Comparison of ENCODE assay signal across 1 cellular context in genomic region chr11:129814244-129814992, GRCh38.
TF ChIP-seq lines count a peak whose summit lies in the region.

No MANE protein-coding gene starts in this region.

TF ChIP-seq in K562, 482 proteins besides CTCF, POLR2A, EP300 and RAD21 (continued from another document and continues in another):
- TF ChIP-seq ZNF318 (IDR thresholded peaks at IDR 0.05; ENCODE audit: borderline replicate concordance in 1 of 2, low read depth in 1 of 2) (no peak), DMBX1 (CRISPR knock-in tag; IDR thresholded peaks at IDR 0.05; ENCODE audit: borderline replicate concordance) (no peak), CREM (IDR thresholded peaks at IDR 0.05; ENCODE audit: low read depth) (no peak), MXI1 (IDR thresholded peaks at IDR 0.05; ENCODE audit: low read depth, low read length) (no peak), POLR2G (IDR thresholded peaks at IDR 0.05; ENCODE audit: low read depth, low read length) (peak; percentile 65), MYNN (IDR thresholded peaks at IDR 0.05) (no peak), MYNN (CRISPR knock-in tag; IDR thresholded peaks at IDR 0.05) (no peak), ZBTB11 (CRISPR knock-in tag; IDR thresholded peaks at IDR 0.05) (no peak), SMAD1 (IDR thresholded peaks at IDR 0.05; ENCODE audit: low read depth, low read length, partially characterized antibody) (no peak), SMARCE1 (IDR thresholded peaks at IDR 0.05) (no peak), ZBTB49 (CRISPR knock-in tag; IDR thresholded peaks at IDR 0.05; ENCODE audit: borderline replicate concordance) (no peak), NFYB (IDR thresholded peaks at IDR 0.05; ENCODE audit: extremely low read depth, insufficient read length) (peak; percentile 95), ASH1L (IDR thresholded peaks at IDR 0.05; ENCODE audit: borderline replicate concordance, low read depth, partially characterized antibody) (peak; percentile 83), CCNT2 (IDR thresholded peaks at IDR 0.05; ENCODE audit: borderline replicate concordance, extremely low read depth, insufficient read length, low read depth, low read length) (no peak), ZNF12 (CRISPR knock-in tag; IDR thresholded peaks at IDR 0.05) (no peak), SRSF7 (optimal IDR thresholded peaks at IDR 0.05; ENCODE audit: low read depth, low read length) (no peak), SMAD3 (CRISPR knock-in tag; conservative IDR thresholded peaks at IDR 0.05) (no peak), ZNF609 (CRISPR knock-in tag; IDR thresholded peaks at IDR 0.05; ENCODE audit: borderline replicate concordance) (no peak), MEIS2 (IDR thresholded peaks at IDR 0.05; ENCODE audit: partially characterized antibody) (peak; percentile 79), SMARCB1 (IDR thresholded peaks at IDR 0.05; ENCODE audit: insufficient read length, low read depth) (no peak), PBX2 (CRISPR knock-in tag; IDR thresholded peaks at IDR 0.05; ENCODE audit: low read depth) (no peak), PBX2 (tag; conservative IDR thresholded peaks at IDR 0.05; ENCODE audit: low read depth) (0 out of 2 replicates have a peak, but pooled peaks have one; percentile 34), C11orf30 (IDR thresholded peaks at IDR 0.05; ENCODE audit: low read depth) (peak; percentile 64), SMAD4 (CRISPR knock-in tag; conservative IDR thresholded peaks at IDR 0.05) (no peak), MTA3 (IDR thresholded peaks at IDR 0.05; ENCODE audit: borderline replicate concordance) (peak; percentile 76), ZBTB8A (IDR thresholded peaks at IDR 0.05; ENCODE audit: partially characterized antibody) (no peak), EWSR1 (IDR thresholded peaks at IDR 0.05; ENCODE audit: borderline replicate concordance, low read depth, partially characterized antibody) (no peak), ZNF75A (CRISPR knock-in tag; IDR thresholded peaks at IDR 0.05) (no peak), TBP (optimal IDR thresholded peaks at IDR 0.05; ENCODE audit: low read depth, low read length) (peak; percentile 46), NR2C1 (IDR thresholded peaks at IDR 0.05) (no peak), NR2C1 (tag; IDR thresholded peaks at IDR 0.05) (no peak), PCBP2 (IDR thresholded peaks at IDR 0.05; ENCODE audit: low read depth, low read length, poor library complexity, severe bottlenecking) (no peak), RNF219 (CRISPR knock-in tag; IDR thresholded peaks at IDR 0.05) (no peak), L3MBTL2 (IDR thresholded peaks at IDR 0.05) (no peak), MCM5 (IDR thresholded peaks at IDR 0.05; ENCODE audit: low read depth) (no peak), GABPA (tag; conservative IDR thresholded peaks at IDR 0.05; ENCODE audit: low read depth) (no peak), MBD2 (IDR thresholded peaks at IDR 0.05; ENCODE audit: borderline replicate concordance, low read depth) (peak; percentile 48; the same call in 1 of the 2 replicates)
